Comparison of ENCODE assay signal across 1 cellular context in the genomic region with DNA sequence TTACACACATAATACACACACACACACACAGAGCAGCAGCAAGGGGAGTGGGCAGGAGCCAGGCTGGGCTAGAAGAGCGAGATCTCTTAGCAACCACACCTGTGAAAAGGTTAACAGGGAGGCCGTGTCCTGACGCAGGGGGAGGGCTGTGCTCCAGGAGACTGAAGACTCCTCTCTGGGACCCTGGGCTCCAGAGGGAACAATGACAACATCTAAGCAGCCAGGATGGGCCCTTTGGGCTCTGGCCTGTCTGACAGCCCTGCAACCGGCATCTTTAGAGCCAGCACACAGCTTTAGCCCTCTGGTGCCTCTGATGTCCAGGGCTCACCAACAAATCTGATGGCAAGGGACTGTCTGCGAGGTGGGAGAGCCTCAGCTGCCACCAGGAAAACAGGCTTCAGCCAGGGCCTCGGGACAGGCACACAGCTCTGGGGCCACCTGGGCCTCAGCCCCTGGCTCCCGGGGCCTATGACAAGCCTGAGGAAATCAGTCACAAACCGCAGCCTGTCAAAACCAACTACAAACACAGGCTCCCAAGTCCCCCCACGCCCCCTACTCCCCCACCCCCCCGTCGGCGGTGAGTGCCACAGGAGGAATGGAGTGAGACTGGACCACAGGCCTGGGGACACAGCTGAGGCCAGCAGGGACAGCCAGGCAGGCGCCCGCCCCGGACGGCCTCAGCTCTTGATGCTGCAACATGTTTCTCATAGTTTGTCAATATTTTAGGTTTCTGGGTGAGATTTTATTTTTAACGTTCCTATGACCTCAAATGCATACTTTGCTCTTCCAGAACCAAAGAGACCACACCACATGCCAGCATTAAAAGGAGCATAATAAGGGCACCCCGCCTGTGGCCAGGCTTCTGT.
TF ChIP-seq lines count a peak whose summit lies in the region.

No MANE protein-coding gene starts in this region.

TF ChIP-seq in HepG2, 621 proteins besides CTCF, POLR2A, EP300 and RAD21 (continued from another document):
- TF ChIP-seq YY1 (IDR thresholded peaks at IDR 0.05; ENCODE audit: insufficient read depth, insufficient replicate concordance, low read depth, low read length): no peak
